Comparison of ENCODE assay signal across 10 cellular contexts in genomic region chr14:34536951-34537676, GRCh38. TPM values are rescaled to one million over a fixed set of nuclear protein-coding genes. Genes with fewer than 3 reads are reported as not detected.
DNase-seq lines count a peak whose midpoint lies in the region; ATAC-seq and TF ChIP-seq lines count a peak whose summit lies in the region.
"Had no signal": no experiment of that assay in that cellular context is flagged by ENCODE, and none has a peak within 500 bp of the region (broad histone marks: within the 10 kb centered on the region; RNA-seq: fewer than 3 reads in every experiment).

No MANE protein-coding gene starts in this region.

- no peaks in the 10 kb centered on the region for H3K27me3 ChIP-seq in rectal smooth muscle tissue (ENCODE audit: control insufficient read depth, insufficient read depth, low read length)
- no peaks in the 10 kb centered on the region for H3K27me3 ChIP-seq in H7 (ENCODE audit: control insufficient read depth, insufficient read depth, low read length)

- peak overlapping the region; percentile 72 for H3K27ac Mint-ChIP-seq in activated CD4-positive, alpha-beta T cell treated with anti-CD3 and anti-CD28 coated beads for 36 hours
- peak overlapping the region; percentile 57 for H3K27ac Mint-ChIP-seq in T-helper 17 cell

- H3K4me3 ChIP-seq in fibroblast of mammary gland (ENCODE audit: control insufficient read depth, low read depth, low read length), result no peak overlapping the region
- peak overlapping the region; percentile 46 for H3K4me3 ChIP-seq in rectal smooth muscle tissue (ENCODE audit: low read length)
- no peak overlapping the region for H3K4me3 ChIP-seq in H7 (ENCODE audit: insufficient read depth, low read depth, low read length)

- no peak overlapping the region for H3K9ac ChIP-seq in rectal smooth muscle tissue (ENCODE audit: low read length)

- H3K4me3 Mint-ChIP-seq in activated CD4-positive, alpha-beta T cell treated with anti-CD3 and anti-CD28 coated beads for 36 hours, result peak overlapping the region; percentile 57
- H3K4me3 Mint-ChIP-seq in T-helper 17 cell, result peak overlapping the region; percentile 31

- no peaks in the 10 kb centered on the region for H3K9me3 ChIP-seq in T-helper 17 cell (ENCODE audit: control insufficient read depth, low read length, poor library complexity, severe bottlenecking)

- H3K9me3 Mint-ChIP-seq in activated CD4-positive, alpha-beta T cell treated with anti-CD3 and anti-CD28 coated beads for 36 hours (ENCODE audit: low read depth), result no peaks in the 10 kb centered on the region

- H3K4me1 Mint-ChIP-seq in activated CD4-positive, alpha-beta T cell treated with anti-CD3 and anti-CD28 coated beads for 36 hours, result peaks cover 45% of the 10 kb centered on the region
- H3K4me1 Mint-ChIP-seq in T-helper 17 cell, result peaks cover 10% of the 10 kb centered on the region

- POLR2A ChIA-PET in activated CD4-positive, alpha-beta T cell treated with anti-CD3 and anti-CD28 coated beads for 36 hours (lab: Charles Lee), result no interaction called here

- CTCF ChIA-PET in activated CD4-positive, alpha-beta T cell treated with anti-CD3 and anti-CD28 coated beads for 36 hours (lab: Charles Lee), result interaction anchor here (1.0 to 1.3 kb wide), 3 partner anchors 35 to 213 kb away, joined by 3 to 5 read pairs (median 4); no protein-coding TSS in a partner anchor

- H3K36me3 Mint-ChIP-seq in activated CD4-positive, alpha-beta T cell treated with anti-CD3 and anti-CD28 coated beads for 36 hours (ENCODE audit: low read depth), result peaks cover 16% of the 10 kb centered on the region
- peaks cover 5% of the 10 kb centered on the region for H3K36me3 Mint-ChIP-seq in T-helper 17 cell (ENCODE audit: low read depth)

- TF ChIP-seq CTCF in fibroblast of mammary gland (conservative IDR thresholded peaks at IDR 0.05; ENCODE audit: control insufficient read depth, insufficient read depth, low read depth, low read length), result no peak

- H3K27me3 Mint-ChIP-seq in activated CD4-positive, alpha-beta T cell treated with anti-CD3 and anti-CD28 coated beads for 36 hours, result no peaks in the 10 kb centered on the region
- H3K27me3 Mint-ChIP-seq in T-helper 17 cell, result no peaks in the 10 kb centered on the region

- no peak overlapping the region for H3K27ac ChIP-seq in rectal smooth muscle tissue (ENCODE audit: low read depth, low read length)

- H3K36me3 ChIP-seq in rectal smooth muscle tissue (ENCODE audit: control insufficient read depth, insufficient read depth, low read length), result peaks cover 9% of the 10 kb centered on the region
- peaks cover 6% of the 10 kb centered on the region for H3K36me3 ChIP-seq in H7 (replicated peaks; ENCODE audit: control insufficient read depth, insufficient read depth, low read length)

- ATAC-seq in activated CD4-positive, alpha-beta T cell treated with anti-CD3 and anti-CD28 coated beads for 36 hours, result no peak
- no peak for ATAC-seq in T-helper 17 cell
- ATAC-seq: left cardiac atrium had no signal

- H3K4me1 ChIP-seq in rectal smooth muscle tissue (ENCODE audit: control insufficient read depth, insufficient read depth, low read length), result peaks cover 7% of the 10 kb centered on the region

- DNase-seq in activated CD4-positive, alpha-beta T cell treated with anti-CD3 and anti-CD28 coated beads for 36 hours, result no peak
- DNase-seq in activated CD4-positive, alpha-beta T cell treated with anti-CD3 and anti-CD28 coated beads, Interleukin-2, amount 50 U/mL, for 4 hours, result no peak
- DNase-seq in T-helper 17 cell (no peak), fibroblast of mammary gland (ENCODE audit: low read depth) (peak; percentile 18), H7 (no peak), NCI-H510A (lab: John Stamatoyannopoulos, UW) (no peak)
- DNase-seq in effector CD4-positive, alpha-beta T cell, result no peak
- DNase-seq: left cardiac atrium, NCI-H1436 had no signal

- intact Hi-C loops in activated CD4-positive, alpha-beta T cell treated with anti-CD3 and anti-CD28 coated beads for 36 hours (cut with DNase I, micrococcal nuclease), result loop anchor here (5.0 kb wide), 6 partner anchors 75 to 865 kb away; partner anchors contain the start of genes NFKBIA (in 1 of the 2), PPP2R3C (in 1 of the 2), PRORP (in 1 of the 2) and PSMA6 (in 1 of the 2)

RNA-seq across cellular contexts. Expression of gene EAPP, which starts 2.4 kb away (rescaled TPM):
- 10 to 100 TPM; 41.6 to 49.2 TPM for total RNA-seq in activated CD4-positive, alpha-beta T cell treated with anti-CD3 and anti-CD28 coated beads for 36 hours
- 10 to 100 TPM; 64.7 to 67.6 TPM for total RNA-seq in T-helper 17 cell
- total RNA-seq in H7 (2014; rRNA removed; shearing (Covaris generic)), result 28.7 and 41.5 TPM in 2 replicates
